Comparison of ENCODE assay signal across 14 cellular contexts in the genomic region with DNA sequence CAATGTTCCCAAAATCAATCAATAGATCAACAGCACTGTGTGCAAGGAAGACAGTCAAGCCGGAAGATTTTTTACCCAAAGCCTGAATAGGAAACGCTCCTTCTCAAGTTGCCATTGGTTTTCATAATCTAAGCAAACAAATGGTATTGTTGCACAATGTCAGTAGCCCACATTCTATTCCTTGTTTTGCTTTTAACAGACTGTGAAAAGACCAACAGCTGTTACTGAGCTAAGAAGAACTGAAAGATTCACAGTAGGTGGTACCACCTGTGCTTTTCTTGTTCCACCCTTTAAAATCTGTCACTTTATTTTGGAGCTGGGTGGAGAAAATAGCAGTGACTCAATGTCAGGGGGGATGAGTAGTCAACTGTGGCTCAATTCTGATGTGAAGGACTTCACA.
DNase-seq lines count a peak whose midpoint lies in the region; ATAC-seq and TF ChIP-seq lines count a peak whose summit lies in the region.
"Had no signal": no experiment of that assay in that cellular context is flagged by ENCODE, and none has a peak within 500 bp of the region (broad histone marks: within the 10 kb centered on the region; RNA-seq: fewer than 3 reads in every experiment).

No MANE protein-coding gene starts in this region.

- H3K9me3 ChIP-seq in skeletal muscle satellite cell (replicated peaks; ENCODE audit: low read length) (no peaks in the 10 kb centered on the region), smooth muscle cell (replicated peaks; ENCODE audit: low read depth) (no peaks in the 10 kb centered on the region)

- H3K9ac ChIP-seq in skeletal muscle satellite cell (ENCODE audit: low read depth, low read length) (no peak overlapping the region), smooth muscle cell (ENCODE audit: low read depth) (no peak overlapping the region)

- H3F3A ChIP-seq in smooth muscle cell (ENCODE audit: low read depth), result no peaks in the 10 kb centered on the region

- peak overlapping the region; percentile 61 for H3K4me2 ChIP-seq in skeletal muscle satellite cell (ENCODE audit: low read length)
- H3K4me2 ChIP-seq in smooth muscle cell, result no peak overlapping the region

- no peaks in the 10 kb centered on the region for H4K20me1 ChIP-seq in smooth muscle cell (ENCODE audit: low read depth)

- ATAC-seq in HG03565 (IDR thresholded peaks at IDR 0.05; ENCODE audit: unreplicated experiment), result no peak
- no peak for ATAC-seq in HG03280 (IDR thresholded peaks at IDR 0.05; ENCODE audit: unreplicated experiment)
- ATAC-seq: Right ventricle myocardium inferior; stimulated activated naive B cell treated with anti-CD40 and anti-IgM and Interleukin-4, amounts not matched to agents 10 μg/mL and 1 μg/mL and 100 μg/mL, for 72 hours had no signal

- no peaks in the 10 kb centered on the region for H3K36me3 ChIP-seq in skeletal muscle satellite cell (ENCODE audit: insufficient read depth, low read length)
- H3K36me3 ChIP-seq in smooth muscle cell (ENCODE audit: low read depth), result no peaks in the 10 kb centered on the region

- H3K4me3 ChIP-seq in skeletal muscle satellite cell (ENCODE audit: low read length) (no peak overlapping the region), smooth muscle cell (no peak overlapping the region)

- H3K27me3 ChIP-seq in skeletal muscle satellite cell (ENCODE audit: control insufficient read depth, insufficient read depth, low read length) (no peaks in the 10 kb centered on the region), smooth muscle cell (ENCODE audit: low read depth) (no peaks in the 10 kb centered on the region)

- H3K4me1 ChIP-seq in skeletal muscle satellite cell (ENCODE audit: control insufficient read depth, insufficient read depth, low read length) (peaks cover 16% of the 10 kb centered on the region), smooth muscle cell (ENCODE audit: low read depth) (no peaks in the 10 kb centered on the region)

- H3K79me2 ChIP-seq in smooth muscle cell (ENCODE audit: low read depth), result no peaks in the 10 kb centered on the region

- peak; percentile 5 for DNase-seq in SKM-1 treated with dmso at 0.1 percent for 144 hours (lab: John Stamatoyannopoulos, UW; ENCODE audit: unreplicated experiment)
- no peak for DNase-seq in SKM-1 (lab: John Stamatoyannopoulos, UW; ENCODE audit: unreplicated experiment)
- DNase-seq in NCI-H460 (ENCODE audit: extremely low read depth, low read depth), result peak; percentile 56
- DNase-seq in cerebellar cortex (ENCODE audit: low spot score), result peak; percentile 17
- no peak for DNase-seq in smooth muscle cell (lab: John Stamatoyannopoulos, UW; ENCODE audit: unreplicated experiment)
- DNase-seq: activated naive CD4-positive, alpha-beta T cell treated with anti-CD3 and anti-CD28 coated beads, Interleukin-2, amount 50 U/mL, for 16 hours; DMS79 treated with DMSO at 0.1 percent for 48 hours; hippocampal formation; stimulated activated CD4-positive, alpha-beta T cell treated with anti-CD3 and anti-CD28 coated beads, Interleukin-4, amount 100 ng/mL, for 24 hours; stimulated activated naive B cell treated with anti-CD40 and anti-IgM and Interleukin-4, amounts not matched to agents 10 μg/mL and 1 μg/mL and 100 μg/mL, for 72 hours had no signal

- no peak overlapping the region for H2AFZ ChIP-seq in smooth muscle cell (ENCODE audit: low read depth)

- H3K27ac ChIP-seq in smooth muscle cell (ENCODE audit: low read depth), result no peak overlapping the region

- TF ChIP-seq CTCF in smooth muscle cell (IDR thresholded peaks at IDR 0.05; ENCODE audit: borderline replicate concordance, insufficient read depth, poor library complexity, severe bottlenecking), result no peak

- WGBS in smooth muscle cell (ENCODE audit: low lambda C conversion rate), result 73% methylated on average over 2 of the region's 2 CpGs

Comparison
In these comparisons a context has a peak if more than half of its experiments do, and no peak if none do; other contexts are left out.
1. DNase-seq: peak in SKM-1 treated with dmso at 0.1 percent for 144 hours (single experiment), NCI-H460 (single experiment) and cerebellar cortex (single experiment); none in SKM-1 (single experiment) and smooth muscle cell (single experiment).